In genomic region chr9:136297016-136297691, GRCh38 we compare ENCODE assay signal across 16 cellular contexts. TPM values are rescaled to one million over a fixed set of nuclear protein-coding genes. Genes with fewer than 3 reads are reported as not detected.
DNase-seq lines count a peak whose midpoint lies in the region; ATAC-seq, FAIRE-seq and TF ChIP-seq lines count a peak whose summit lies in the region.
"Had no signal": no experiment of that assay in that cellular context is flagged by ENCODE, and none has a peak within 500 bp of the region (broad histone marks: within the 10 kb centered on the region; RNA-seq: fewer than 3 reads in every experiment).

No MANE protein-coding gene starts in this region.

- H3K79me2 ChIP-seq in HCT116 (ENCODE audit: insufficient read depth, low read length) (no peaks in the 10 kb centered on the region), parathyroid adenoma (no peaks in the 10 kb centered on the region), GM23248 (ENCODE audit: insufficient read depth) (no peaks in the 10 kb centered on the region)

- H3K36me3 ChIP-seq in HCT116 (ENCODE audit: control insufficient read depth in 1 of 2, insufficient read depth in 2 of 2, low read length in 2 of 2) = no peaks in the 10 kb centered on the region
- H3K36me3 ChIP-seq in parathyroid adenoma (ENCODE audit: control insufficient read depth, insufficient read depth, low read length) = no peaks in the 10 kb centered on the region
- no peaks in the 10 kb centered on the region for H3K36me3 ChIP-seq in GM23248 (ENCODE audit: low read depth)
- no peaks in the 10 kb centered on the region for H3K36me3 ChIP-seq in effector memory CD4-positive, alpha-beta T cell (ENCODE audit: control insufficient read depth, insufficient read depth, low read length)
- H3K36me3 ChIP-seq: gastroesophageal sphincter had no signal

- H3K27me3 ChIP-seq in HCT116 (ENCODE audit: insufficient read depth, low read length) = no peaks in the 10 kb centered on the region
- H3K27me3 ChIP-seq in parathyroid adenoma (ENCODE audit: control insufficient read depth, insufficient read depth, low read length) = no peaks in the 10 kb centered on the region
- H3K27me3 ChIP-seq in GM23248 (replicated peaks; ENCODE audit: insufficient read depth) = peaks cover 10% of the 10 kb centered on the region; the same call in 1 of the 2 replicates
- no peaks in the 10 kb centered on the region for H3K27me3 ChIP-seq in effector memory CD4-positive, alpha-beta T cell (replicated peaks; ENCODE audit: control insufficient read depth, insufficient read depth, low read length, poor library complexity, severe bottlenecking)

- H3K9me2 ChIP-seq in HCT116 (ENCODE audit: insufficient read depth) = no peaks in the 10 kb centered on the region
- no peaks in the 10 kb centered on the region for H3K9me2 ChIP-seq in GM23248 (ENCODE audit: insufficient read depth)

- no peak overlapping the region for H3K4me3 ChIP-seq in HCT116 (replicated peaks in 1 of 2; ENCODE audit: low read depth in 1 of 2, low read length in 2 of 2)
- H3K4me3 ChIP-seq in parathyroid adenoma (ENCODE audit: low read depth, low read length) = no peak overlapping the region
- H3K4me3 ChIP-seq in GM23248 = no peak overlapping the region
- no peak overlapping the region for H3K4me3 ChIP-seq in effector memory CD4-positive, alpha-beta T cell (ENCODE audit: insufficient read depth, low read depth, low read length, poor library complexity, severe bottlenecking)
- H3K4me3 ChIP-seq: gastroesophageal sphincter had no signal

- H3K4me2 ChIP-seq in HCT116 (ENCODE audit: low read length) (peak overlapping the region; percentile 30), parathyroid adenoma (ENCODE audit: low read length) (peak overlapping the region; percentile 45), GM23248 (ENCODE audit: unreplicated experiment) (no peak overlapping the region)

- H3K9me3 ChIP-seq in HCT116 (ENCODE audit: control insufficient read depth in 1 of 2, insufficient read depth in 1 of 2, low read depth in 1 of 2, low read length in 2 of 2) (peaks cover 0 to 5% of the 10 kb centered on the region in 2 experiments; a peak in 1 of 4 replicates), parathyroid adenoma (ENCODE audit: control insufficient read depth, low read length) (no peaks in the 10 kb centered on the region), GM23248 (ENCODE audit: low read depth) (no peaks in the 10 kb centered on the region)
- no peaks in the 10 kb centered on the region for H3K9me3 ChIP-seq in effector memory CD4-positive, alpha-beta T cell (ENCODE audit: control insufficient read depth, low read length)
- H3K9me3 ChIP-seq: gastroesophageal sphincter had no signal

- RAD21 ChIA-PET in HCT116 (lab: Charles Lee; ENCODE audit: low non-redundant PET in 1 of 2, low total read pairs in 2 of 2, uncharacterized antibody in 2 of 2, unreplicated experiment in 2 of 2) = no interaction called here

- H4K20me1 ChIP-seq in HCT116 (ENCODE audit: insufficient read depth) (no peaks in the 10 kb centered on the region), GM23248 (ENCODE audit: insufficient read depth) (no peaks in the 10 kb centered on the region)

- DNase-seq in HCT116 (ENCODE audit: low read depth, low spot score) (no peak), NCI-H510A treated with DMSO at 0.1 percent for 48 hours (lab: John Stamatoyannopoulos, UW) (peak; percentile 62), dermis blood vessel endothelial cell (peak; percentile 80), GM23248 (no peak), urothelium cell line (ENCODE audit: low spot score) (no peak), RKO (ENCODE audit: low spot score) (no peak)
- no peak for DNase-seq in effector memory CD4-positive, alpha-beta T cell
- DNase-seq: activated CD4-positive, alpha-beta T cell treated with anti-CD3 and anti-CD28 coated beads for 48 hours; activated naive CD4-positive, alpha-beta T cell treated with anti-CD3 and anti-CD28 coated beads for 36 hours; mesenchymal stem cell; NCI-H1930 had no signal

- H3K4me1 ChIP-seq in HCT116 (ENCODE audit: control insufficient read depth in 1 of 2, insufficient read depth in 2 of 2, low read length in 2 of 2) (peaks cover 8 to 12% of the 10 kb centered on the region in 2 experiments; a peak in 3 of 4 replicates), parathyroid adenoma (no peaks in the 10 kb centered on the region), GM23248 (ENCODE audit: insufficient read depth) (no peaks in the 10 kb centered on the region)
- no peaks in the 10 kb centered on the region for H3K4me1 ChIP-seq in effector memory CD4-positive, alpha-beta T cell (ENCODE audit: control insufficient read depth, insufficient read depth, low read length, poor library complexity, severe bottlenecking)
- H3K4me1 ChIP-seq: gastroesophageal sphincter had no signal

- BruUV-seq in HCT116 (replicated peaks; lab: Mats Ljungman, UMichigan) = no TSS peak

- FAIRE-seq in urothelium cell line (lab: Jason Lieb, UNC) = no peak
- FAIRE-seq: colon, GM12891 had no signal

- POLR2A ChIA-PET in HCT116 (lab: Charles Lee) = no interaction called here

- peaks cover 4% of the 10 kb centered on the region; the same call in 1 of the 2 replicates for H3F3A ChIP-seq in GM23248 (ENCODE audit: insufficient read depth)

- 59% methylated on average over 23 to 25 of the region's 25 CpGs for WGBS in GM23248 (ENCODE audit: low coverage in 1 of 2, low lambda C conversion rate in 2 of 2, missing lambda C conversion rate in 2 of 2), 2 experiments

- intact Hi-C loops in HCT116 (cut with micrococcal nuclease) = no loop called here

- TF ChIP-seq RAD21 in HCT116 (IDR thresholded peaks at IDR 0.05; ENCODE audit: low read depth) = no peak

- CTCF ChIA-PET in HCT116 (lab: Charles Lee) = no interaction called here

- H3K27ac ChIP-seq in HCT116 (ENCODE audit: low read depth, low read length) = peak overlapping the region; percentile 10; the same call in 1 of the 2 replicates
- H3K27ac ChIP-seq in parathyroid adenoma = no peak overlapping the region
- H3K27ac ChIP-seq in GM23248 = no peak overlapping the region
- no peak overlapping the region for H3K27ac ChIP-seq in effector memory CD4-positive, alpha-beta T cell (ENCODE audit: insufficient read depth, low read length, poor library complexity, severe bottlenecking)
- H3K27ac ChIP-seq: gastroesophageal sphincter had no signal

- no peak overlapping the region for H3K9ac ChIP-seq in HCT116 (ENCODE audit: low read length)
- H3K9ac ChIP-seq in parathyroid adenoma = no peak overlapping the region
- H3K9ac ChIP-seq in GM23248 = no peak overlapping the region

- TF ChIP-seq CTCF in HCT116 (IDR thresholded peaks at IDR 0.05 in 2 of 3, conservative IDR thresholded peaks at IDR 0.05 in 1 of 3; ENCODE audit: borderline replicate concordance in 1 of 3, insufficient read depth in 1 of 3, low read depth in 2 of 3, low read length in 2 of 3) (no peak), parathyroid adenoma (IDR thresholded peaks at IDR 0.05) (no peak)

- no peak for TF ChIP-seq POLR2A in HCT116 (IDR thresholded peaks at IDR 0.05; ENCODE audit: borderline replicate concordance, extremely low read depth, insufficient read depth, insufficient read length)

- in situ Hi-C loops in GM23248 (cut with MboI) = no loop called here

- H2AFZ ChIP-seq in HCT116 (ENCODE audit: low read depth, low read length, poor library complexity, severe bottlenecking) (no peak overlapping the region), parathyroid adenoma (no peak overlapping the region), GM23248 (no peak overlapping the region)

- ATAC-seq in HCT116 = peak; percentile 58
- ATAC-seq: gastroesophageal sphincter had no signal

TF ChIP-seq in HCT116, 20 proteins besides CTCF, POLR2A, EP300 and RAD21 (continues in another document):
- TF ChIP-seq ATF3 (IDR thresholded peaks at IDR 0.05) (no peak), ELF1 (IDR thresholded peaks at IDR 0.05; ENCODE audit: borderline replicate concordance, low read depth) (no peak), EZH2phosphoT487 (IDR thresholded peaks at IDR 0.05; ENCODE audit: borderline replicate concordance) (no peak), CEBPB (IDR thresholded peaks at IDR 0.05; ENCODE audit: low read depth) (no peak), ZFX (IDR thresholded peaks at IDR 0.05) (no peak), FOSL1 (IDR thresholded peaks at IDR 0.05; ENCODE audit: low read depth) (no peak), SIN3A (IDR thresholded peaks at IDR 0.05; ENCODE audit: low read depth) (no peak), ZBTB33 (IDR thresholded peaks at IDR 0.05; ENCODE audit: extremely low read depth, insufficient replicate concordance, low read length) (no peak)

RNA-seq across cellular contexts. Expression of gene CCDC187, which starts 6.7 kb away (rescaled TPM):
- total RNA-seq in HCT116 (2021; ENCODE audit: unreplicated experiment) (4.6 TPM), dermis blood vessel endothelial cell (not detected in 2 replicates)
- 1.2 and 1.5 TPM in 2 replicates for polyA plus RNA-seq in HCT116 (2012)
- total RNA-seq in GM23248 (2014; rRNA removed; shearing (Covaris generic)) = not detected in 2 replicates
- not detected in 2 replicates for polyA plus RNA-seq in GM23248 (2016; fragmentation: Nextera tagmentation; extraction: Ambion mirVana)
- total RNA-seq: activated naive CD4-positive, alpha-beta T cell treated with anti-CD3 and anti-CD28 coated beads for 36 hours; gastroesophageal sphincter; SK-MEL-5 had no signal

RNA-seq across cellular contexts. Expression of gene GPSM1, which starts 30.2 kb away (rescaled TPM):
- 26.4 TPM for total RNA-seq in HCT116 (2021; ENCODE audit: unreplicated experiment)
- polyA plus RNA-seq in HCT116 (2012) = 18.3 and 19.7 TPM in 2 replicates
- total RNA-seq in dermis blood vessel endothelial cell = 27.2 and 37.1 TPM in 2 replicates
- 51.6 and 57.1 TPM in 2 replicates for total RNA-seq in GM23248 (2014; rRNA removed; shearing (Covaris generic))
- polyA plus RNA-seq in GM23248 (2016; fragmentation: Nextera tagmentation; extraction: Ambion mirVana) = 12.4 and 13.7 TPM in 2 replicates

RNA-seq across cellular contexts. Expression of gene QSOX2, which starts 51.5 kb away (rescaled TPM):
- 34.6 TPM for total RNA-seq in HCT116 (2021; ENCODE audit: unreplicated experiment)
- polyA plus RNA-seq in HCT116 (2012) = 18.1 and 23.6 TPM in 2 replicates
- 9.0 and 20.1 TPM in 2 replicates for total RNA-seq in dermis blood vessel endothelial cell
- total RNA-seq in GM23248 (2014; rRNA removed; shearing (Covaris generic)) = 11.7 and 16.4 TPM in 2 replicates
- 1.7 and 1.9 TPM in 2 replicates for polyA plus RNA-seq in GM23248 (2016; fragmentation: Nextera tagmentation; extraction: Ambion mirVana)

Comparison
In these comparisons a context has a peak if more than half of its experiments do, and no peak if none do; other contexts are left out.
1. DNase-seq: peak in NCI-H510A treated with DMSO at 0.1 percent for 48 hours (single experiment) and dermis blood vessel endothelial cell (single experiment); none in HCT116 (single experiment), GM23248 (single experiment), urothelium cell line (single experiment), RKO (single experiment) and effector memory CD4-positive, alpha-beta T cell (0 of 3).